9 cellular contexts compared by ENCODE assay signal in genomic region chr7:66837007-66837406, GRCh38.
DNase-seq lines count a peak whose midpoint lies in the region; ATAC-seq and TF ChIP-seq lines count a peak whose summit lies in the region.
"Had no signal": no experiment of that assay in that cellular context is flagged by ENCODE, and none has a peak within 500 bp of the region (broad histone marks: within the 10 kb centered on the region; RNA-seq: fewer than 3 reads in every experiment).

No MANE protein-coding gene starts in this region.

- no peak overlapping the region for H3K4me3 ChIP-seq in LNCaP clone FGC (ENCODE audit: low read depth, low read length)
- H3K4me3 ChIP-seq: SJSA1 had no signal

- ATAC-seq in HG02763 (IDR thresholded peaks at IDR 0.05; ENCODE audit: unreplicated experiment), result no peak

- DNase-seq in GM10266 (ENCODE audit: extremely low spot score) (no peak), LNCaP clone FGC (ENCODE audit: low read depth) (peak; percentile 6), kidney tubule cell (ENCODE audit: low spot score) (peak; percentile 49), NCI-H1092 treated with DMSO at 0.1 percent for 48 hours (lab: John Stamatoyannopoulos, UW) (no peak), putamen (ENCODE audit: low spot score) (no peak)
- peak; percentile 62 for DNase-seq in activated CD4-positive, CD25-positive, alpha-beta regulatory T cell treated with anti-CD3 and anti-CD28 coated beads, Interleukin-2, amount 50 U/mL, for 72 hours
- DNase-seq in stimulated activated naive CD4-positive, alpha-beta T cell treated with Interleukin-2 at 50 U/mL for 16 hours (lab: John Stamatoyannopoulos, UW), result no peak

- TF ChIP-seq CTCF in GM10266 (IDR thresholded peaks at IDR 0.05; ENCODE audit: control insufficient read depth, insufficient read depth, low read depth, missing control alignments) (peak; percentile 43), LNCaP clone FGC (IDR thresholded peaks at IDR 0.05; ENCODE audit: control insufficient read depth, extremely low read depth, insufficient read depth) (peak; percentile 52)

Comparison
In these comparisons a context has a peak if more than half of its experiments do, and no peak if none do; other contexts are left out.
1. DNase-seq: peak in LNCaP clone FGC (single experiment), activated CD4-positive, CD25-positive, alpha-beta regulatory T cell treated with anti-CD3 and anti-CD28 coated beads, Interleukin-2, amount 50 U/mL, for 72 hours (single experiment) and kidney tubule cell (single experiment); none in GM10266 (single experiment), NCI-H1092 treated with DMSO at 0.1 percent for 48 hours (single experiment), stimulated activated naive CD4-positive, alpha-beta T cell treated with Interleukin-2 at 50 U/mL for 16 hours (single experiment) and putamen (single experiment).